Comparison of ENCODE assay signal across 8 cellular contexts in the genomic region with DNA sequence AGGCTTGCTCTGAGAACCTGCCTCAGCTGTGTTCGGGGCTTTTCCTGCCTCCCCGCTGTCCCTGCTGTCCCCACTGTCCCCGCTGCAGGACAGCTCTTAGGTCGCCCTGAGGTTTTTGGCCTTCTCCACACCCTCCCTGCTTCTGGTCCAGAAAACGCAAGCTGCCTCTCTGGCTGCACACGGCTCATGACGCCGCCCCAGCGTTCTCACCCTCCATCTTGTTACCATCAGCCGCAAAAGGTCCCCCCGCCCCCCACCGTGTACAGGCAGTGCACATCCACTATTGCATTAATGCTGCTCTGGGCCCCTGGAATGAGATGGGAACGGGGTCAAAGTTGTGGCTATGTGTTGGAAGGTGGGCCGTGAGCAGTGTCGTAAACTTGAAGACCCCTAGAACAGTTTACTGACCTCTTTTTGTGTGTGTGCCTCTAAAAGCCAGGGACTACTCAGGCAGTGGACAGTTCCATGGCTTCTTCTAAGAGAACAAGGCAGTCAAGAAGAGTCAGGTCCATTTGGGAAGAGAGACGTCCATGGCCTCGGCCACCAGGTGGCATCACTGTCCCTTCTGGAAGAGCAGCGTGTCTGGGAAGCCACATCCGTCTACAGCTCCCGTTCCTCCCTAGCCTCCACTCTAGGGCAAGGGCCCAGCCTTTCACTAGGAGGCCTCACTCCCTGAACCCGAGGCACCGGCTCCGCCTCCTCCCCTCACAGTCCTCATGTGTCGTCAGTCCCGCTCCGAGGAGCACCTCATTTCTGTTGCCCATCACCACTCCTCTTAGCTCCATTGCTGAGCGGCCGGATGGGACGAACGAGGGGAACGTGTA. TPM values are rescaled to one million over a fixed set of nuclear protein-coding genes. Genes with fewer than 3 reads are reported as not detected.
DNase-seq lines count a peak whose midpoint lies in the region; ATAC-seq and TF ChIP-seq lines count a peak whose summit lies in the region.

No MANE protein-coding gene starts in this region.

- POLR2A ChIA-PET in BJ (lab: Charles Lee): no interaction called here

- H3K4me3 ChIP-seq in BJ (ENCODE audit: low read depth, low read length) (no peak overlapping the region), skeletal muscle cell (ENCODE audit: low read depth, low read length) (no peak overlapping the region)

- ATAC-seq in GM21423 (IDR thresholded peaks at IDR 0.05; ENCODE audit: unreplicated experiment) (peak; percentile 70), HG02623 (IDR thresholded peaks at IDR 0.05; ENCODE audit: unreplicated experiment) (no peak)

- DNase-seq in BJ (ENCODE audit: low read depth): peak; percentile 49
- DNase-seq in NCI-H2081 treated with DMSO at 0.1 percent for 48 hours (lab: John Stamatoyannopoulos, UW): peak; percentile 88
- peak; percentile 51 for DNase-seq in T-helper 9 cell
- peak; percentile 93 for DNase-seq in astrocyte of the hippocampus (ENCODE audit: low read depth, low spot score)
- peak in 50 of 51 donors; percentile 6 to 89 (median 67) for DNase-seq in hypothalamus (lab: John Stamatoyannopoulos, UW)
- DNase-seq in skeletal muscle cell (ENCODE audit: low read depth): peak; percentile 51

- H3K27me3 ChIP-seq in BJ (ENCODE audit: control insufficient read depth, insufficient read depth, low read length): no peaks in the 10 kb centered on the region

- TF ChIP-seq CTCF in BJ (IDR thresholded peaks at IDR 0.05; ENCODE audit: insufficient read depth, low read depth, low read length): peak; percentile 91

- peaks cover 3% of the 10 kb centered on the region for H3K36me3 ChIP-seq in BJ (ENCODE audit: control insufficient read depth, insufficient read depth, low read length)

- CTCF ChIA-PET in BJ (lab: Yijun Ruan, JAX): interaction anchor here (0.6 to 7.7 kb wide), 29 partner anchors 9 to 751 kb away, joined by 3 to 103 read pairs (median 4); partner anchors contain the start of genes ADCK2 and DENND2A

RNA-seq across cellular contexts. Expression of gene MKRN1, which starts 38.5 kb away (rescaled TPM):
- 61.2 and 62.9 TPM in 2 replicates for polyA plus RNA-seq in BJ (2011; rRNA removed)
- 42.8 and 51.0 TPM in 2 replicates for polyA minus RNA-seq in BJ (2011; rRNA and poly(A)+ RNA removed)
